16 cellular contexts compared by ENCODE assay signal in the genomic region with DNA sequence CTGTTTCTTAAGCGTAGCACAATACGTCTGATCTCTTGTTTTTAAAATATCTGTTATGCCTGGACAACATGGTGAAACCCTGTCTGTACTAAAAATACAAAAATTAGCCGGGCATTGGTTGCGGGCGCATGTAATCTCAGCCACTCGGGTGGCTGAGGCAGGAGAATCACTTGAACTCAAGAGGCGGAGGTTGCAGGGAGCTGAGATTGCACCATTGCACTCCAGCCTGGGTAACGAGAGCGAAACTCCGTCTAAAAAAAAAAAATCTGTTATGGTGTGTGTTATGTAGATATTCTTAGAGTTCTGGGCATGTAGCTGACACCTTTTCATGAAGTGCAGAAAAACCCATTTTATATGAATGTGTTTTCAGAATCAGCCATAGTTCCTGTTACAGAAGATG.
"Had no signal": no experiment of that assay in that cellular context is flagged by ENCODE, and none has a peak within 500 bp of the region (broad histone marks: within the 10 kb centered on the region; RNA-seq: fewer than 3 reads in every experiment).

No MANE protein-coding gene starts in this region.

- H3K36me3 ChIP-seq: stomach, thoracic aorta had no signal

- H3K9me3 ChIP-seq: mucosa of descending colon, stomach, thoracic aorta had no signal

- H3K4me1 Mint-ChIP-seq: neural crest cell had no signal

- H3K4me3 Mint-ChIP-seq: naive thymus-derived CD8-positive, alpha-beta T cell; neural crest cell had no signal

- H3K27me3 Mint-ChIP-seq: naive thymus-derived CD8-positive, alpha-beta T cell had no signal

- H3K9me3 Mint-ChIP-seq: naive thymus-derived CD8-positive, alpha-beta T cell; neural crest cell had no signal

- H3K27ac Mint-ChIP-seq: naive thymus-derived CD8-positive, alpha-beta T cell had no signal

- H3K27ac ChIP-seq: stomach, thoracic aorta had no signal

- DNase-seq: effector memory CD4-positive, alpha-beta T cell; islet precursor cell; mammary epithelial cell; mucosa of descending colon; naive thymus-derived CD8-positive, alpha-beta T cell; posterior cingulate gyrus; small intestine; stimulated activated CD4-positive, alpha-beta T cell treated with anti-CD3 and anti-CD28 coated beads, Interleukin-12 subunit alpha, Interleukin-12 subunit beta, amount 100 ng/mL, for 4 hours; stimulated activated naive CD4-positive, alpha-beta T cell; stomach; substantia nigra; trophoblast cell had no signal

- H3K4me3 ChIP-seq: mucosa of descending colon, stomach, thoracic aorta had no signal

- H3K27me3 ChIP-seq: stomach had no signal

- H3K4me1 ChIP-seq: stomach had no signal

- ATAC-seq: esophagus mucosa; left lobe of liver; mucosa of descending colon; naive thymus-derived CD8-positive, alpha-beta T cell had no signal
